ENCODE assay signal across 8 cellular contexts in the genomic region with DNA sequence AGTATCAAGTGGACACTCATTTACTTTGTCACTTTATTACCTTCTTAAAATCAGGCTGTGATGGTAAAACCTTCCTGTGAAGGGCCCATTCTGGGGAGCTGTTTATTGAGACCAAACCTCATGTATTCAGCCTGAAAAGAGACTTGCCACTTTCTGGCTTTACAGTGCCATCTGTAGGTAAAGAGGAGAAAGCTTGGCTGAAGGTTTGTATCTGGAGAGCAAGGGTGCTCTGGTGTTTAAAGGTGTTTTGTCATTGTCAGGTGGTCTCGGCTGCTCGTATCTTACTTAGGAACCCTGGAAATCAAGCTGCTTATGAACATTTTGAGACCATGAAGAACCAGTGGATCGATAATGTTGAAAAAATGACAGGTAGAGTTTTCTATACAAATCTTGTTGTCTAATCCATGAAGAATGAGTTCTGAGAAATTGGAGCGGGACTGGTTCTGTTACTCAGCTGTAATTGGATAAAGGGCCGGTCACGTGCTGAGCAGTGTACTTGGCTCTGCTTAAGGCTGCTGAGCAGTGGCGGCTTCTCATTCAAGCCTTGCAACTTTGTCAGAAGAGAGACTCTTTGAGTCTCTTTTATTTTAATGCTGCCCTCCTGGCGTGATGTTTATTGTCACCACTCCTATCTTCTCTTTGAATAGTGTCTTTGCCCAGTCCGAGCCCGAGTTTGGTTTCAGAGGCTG. TPM values are rescaled to one million over a fixed set of nuclear protein-coding genes. Genes with fewer than 3 reads are reported as not detected.
DNase-seq lines count a peak whose midpoint lies in the region; ATAC-seq and TF ChIP-seq lines count a peak whose summit lies in the region.

No MANE protein-coding gene starts in this region.

- H3K27me3 ChIP-seq in WERI-Rb-1 (ENCODE audit: insufficient read depth, low read depth, severe bottlenecking) (no peaks in the 10 kb centered on the region), right lobe of liver (no peaks in the 10 kb centered on the region)

- H3K4me3 ChIP-seq in WERI-Rb-1 (ENCODE audit: low read depth, low read length) (no peak overlapping the region), right lobe of liver (no peak overlapping the region)

- no peaks in the 10 kb centered on the region for H3K4me1 ChIP-seq in right lobe of liver

- TF ChIP-seq POLR2A in right lobe of liver (IDR thresholded peaks at IDR 0.05), result no peak

- H3K9me3 ChIP-seq in WERI-Rb-1 (ENCODE audit: severe bottlenecking) (no peaks in the 10 kb centered on the region), right lobe of liver (no peaks in the 10 kb centered on the region)

- DNase-seq in DMS114 treated with DMSO at 0.1 percent for 48 hours (lab: John Stamatoyannopoulos, UW; ENCODE audit: unreplicated experiment), result peak; percentile 38
- peak; percentile 22 for DNase-seq in HPDE6-E6E7 (ENCODE audit: extremely low spot score)
- no peak for DNase-seq in WERI-Rb-1
- DNase-seq in right lobe of liver, result no peak
- DNase-seq in DMS79 (lab: John Stamatoyannopoulos, UW), result no peak
- no peak for DNase-seq in NCI-H128 (lab: John Stamatoyannopoulos, UW; ENCODE audit: unreplicated experiment)
- no peak for DNase-seq in NCI-H226

- no peak overlapping the region for H3K27ac ChIP-seq in WERI-Rb-1
- H3K27ac ChIP-seq in right lobe of liver, result no peak overlapping the region

- H3K36me3 ChIP-seq in WERI-Rb-1 (peaks cover 86% of the 10 kb centered on the region), right lobe of liver (peaks cover 0 to 41% (median 14%) of the 10 kb centered on the region in 4 donors)

- WGBS in right lobe of liver (ENCODE audit: insufficient coverage, low coverage, low lambda C conversion rate, missing lambda C conversion rate), result 74% methylated on average over 7 of the region's 10 CpGs

- intact Hi-C loops in right lobe of liver (cut with DNase I), result no loop called here

- ATAC-seq in right lobe of liver, result peak; percentile 61 to 67 (median 63)
- ATAC-seq in GM18511 (IDR thresholded peaks at IDR 0.05; ENCODE audit: unreplicated experiment), result no peak

- TF ChIP-seq CTCF in WERI-Rb-1 (IDR thresholded peaks at IDR 0.05; ENCODE audit: low read depth, low read length) (peak; percentile 45; the same call in 1 of the 2 replicates), right lobe of liver (IDR thresholded peaks at IDR 0.05) (peak; percentile 34 to 57 (median 45))

RNA-seq across cellular contexts. Expression of a gene that starts 46.9 kb away (rescaled TPM):
- total RNA-seq in right lobe of liver, result 10 to 100 TPM; 16.2 to 22.4 (median 19.9) TPM

RNA-seq across cellular contexts. Expression of a gene that starts 47.3 kb away (rescaled TPM):
- 10 to 100 TPM; 54.2 to 92.5 (median 63.5) TPM for total RNA-seq in right lobe of liver

Comparison
In these comparisons a context has a peak if more than half of its experiments do, and no peak if none do; other contexts are left out.
1. DNase-seq: peak in DMS114 treated with DMSO at 0.1 percent for 48 hours (single experiment) and HPDE6-E6E7 (single experiment); none in WERI-Rb-1 (single experiment), right lobe of liver (0 of 3), DMS79 (single experiment), NCI-H128 (single experiment) and NCI-H226 (single experiment).